ENCODE assay signal across 8 cellular contexts in genomic region chr17:18186271-18186982, GRCh38. TPM values are rescaled to one million over a fixed set of nuclear protein-coding genes. Genes with fewer than 3 reads are reported as not detected.
DNase-seq lines count a peak whose midpoint lies in the region; ATAC-seq, FAIRE-seq and TF ChIP-seq lines count a peak whose summit lies in the region.

No MANE protein-coding gene starts in this region.

- H3K4me1 ChIP-seq in Caco-2 (peaks cover 37% of the 10 kb centered on the region), PC-9 (replicated peaks; ENCODE audit: insufficient read depth) (peaks cover 39% of the 10 kb centered on the region), pancreas (peaks cover 30 to 64% (median 44%) of the 10 kb centered on the region in 3 donors)

- no peak overlapping the region for H3K27ac ChIP-seq in PC-9
- H3K27ac ChIP-seq in pancreas: peak overlapping the region in 3 of 4 donors; percentile 28 to 98 (median 94)

- peak overlapping the region; percentile 100 for H3K4me2 ChIP-seq in PC-9

- peaks cover 65% of the 10 kb centered on the region for H4K20me1 ChIP-seq in PC-9 (ENCODE audit: insufficient read depth)

- 29 to 34% methylated on average over 7 of the region's 7 CpGs for WGBS in pancreas, 2 donors

- BruUV-seq in Caco-2 (replicated peaks; lab: Mats Ljungman, UMichigan): no TSS peak
- no TSS peak for BruUV-seq in PC-9 (replicated peaks; lab: Mats Ljungman, UMichigan)

- DNase-seq in Caco-2 (no peak), PC-9 (no peak), epithelial cell of esophagus (ENCODE audit: low read depth) (no peak), pancreas (no peak), posterior vena cava (ENCODE audit: low spot score) (no peak), NCI-H2227 treated with DMSO at 0.1 percent for 48 hours (lab: John Stamatoyannopoulos, UW) (no peak), T-helper 9 cell (no peak)
- DNase-seq in activated CD4-positive, CD25-positive, alpha-beta regulatory T cell (lab: John Stamatoyannopoulos, UW): no peak

- POLR2A ChIA-PET in Caco-2 (lab: Charles Lee) (no interaction called here), PC-9 (lab: Charles Lee; ENCODE audit: unreplicated experiment) (interaction anchor here (0.7 kb wide), 1 partner anchor 681 kb away, joined by 3 read pairs; no protein-coding TSS in a partner anchor)

- no peak for ATAC-seq in pancreas

- no peak for FAIRE-seq in pancreas (lab: Jason Lieb, UNC)

- H3K9me3 Mint-ChIP-seq in Caco-2 (ENCODE audit: unreplicated experiment): no peaks in the 10 kb centered on the region

- CTCF ChIA-PET in Caco-2 (lab: Charles Lee): no interaction called here
- CTCF ChIA-PET in PC-9 (lab: Charles Lee): no interaction called here

- no peaks in the 10 kb centered on the region for H3K9me2 ChIP-seq in PC-9 (ENCODE audit: insufficient read depth)

- H3K36me3 Mint-ChIP-seq in Caco-2 (ENCODE audit: insufficient read depth, unreplicated experiment): peaks cover 66% of the 10 kb centered on the region

- intact Hi-C loops in Caco-2 (cut with micrococcal nuclease; ENCODE audit: unreplicated experiment) (no loop called here), PC-9 (cut with micrococcal nuclease; ENCODE audit: unreplicated experiment) (no loop called here), pancreas (cut with DNase I) (no loop called here), posterior vena cava (cut with DNase I) (no loop called here)

- peaks cover 26% of the 10 kb centered on the region for H3K4me1 Mint-ChIP-seq in Caco-2 (ENCODE audit: low read depth, unreplicated experiment)

- H3K9me3 ChIP-seq in Caco-2 (no peaks in the 10 kb centered on the region), PC-9 (ENCODE audit: insufficient read depth, low read depth) (no peaks in the 10 kb centered on the region), pancreas (no peaks in the 10 kb centered on the region)

- H3K4me3 ChIP-seq in Caco-2 (ENCODE audit: low read depth, low read length) (peak overlapping the region; percentile 75), PC-9 (peak overlapping the region; percentile 89), epithelial cell of esophagus (ENCODE audit: low read length) (peak overlapping the region; percentile 79), pancreas (peak overlapping the region in 3 of 4 donors; percentile 84 to 93 (median 92))

- TF ChIP-seq CTCF in Caco-2 (IDR thresholded peaks at IDR 0.05; ENCODE audit: insufficient read depth in 1 of 2, low read depth in 1 of 2, low read length in 1 of 2, severe bottlenecking in 1 of 2, unreplicated experiment in 1 of 2) (no peak), PC-9 (conservative IDR thresholded peaks at IDR 0.05) (no peak), epithelial cell of esophagus (IDR thresholded peaks at IDR 0.05; ENCODE audit: insufficient read depth, low read depth, low read length, missing control alignments) (no peak), pancreas (IDR thresholded peaks at IDR 0.05) (no peak)

- H3K79me2 ChIP-seq in PC-9 (ENCODE audit: low read depth): peaks cover 76% of the 10 kb centered on the region

- H3K27ac Mint-ChIP-seq in Caco-2 (ENCODE audit: unreplicated experiment): peak overlapping the region; percentile 23

- H3F3A ChIP-seq in PC-9 (ENCODE audit: insufficient read depth, low read depth): peaks cover 15% of the 10 kb centered on the region; the same call in 1 of the 2 replicates

- no peak overlapping the region for H2AFZ ChIP-seq in PC-9

- H3K4me3 Mint-ChIP-seq in Caco-2 (ENCODE audit: unreplicated experiment): peak overlapping the region; percentile 85

- H3K27me3 Mint-ChIP-seq in Caco-2 (ENCODE audit: insufficient read depth, unreplicated experiment): no peaks in the 10 kb centered on the region

- H3K27me3 ChIP-seq in Caco-2 (replicated peaks; ENCODE audit: control insufficient read depth, insufficient read depth, low read length) (no peaks in the 10 kb centered on the region), PC-9 (ENCODE audit: insufficient read depth, low read depth) (no peaks in the 10 kb centered on the region), pancreas (no peaks in the 10 kb centered on the region)

- H3K36me3 ChIP-seq in Caco-2 (ENCODE audit: control insufficient read depth, insufficient read depth, low read length): peaks cover 13% of the 10 kb centered on the region
- peaks cover 28% of the 10 kb centered on the region; the same call in 1 of the 2 replicates for H3K36me3 ChIP-seq in PC-9 (ENCODE audit: low read depth)
- no peaks in the 10 kb centered on the region for H3K36me3 ChIP-seq in pancreas

RNA-seq across cellular contexts. Expression of gene ALKBH5, which starts 2.8 kb away (rescaled TPM):
- total RNA-seq in Caco-2 (2022) (99.0 and 101 TPM in 2 replicates), PC-9 (2021) (101 and 117 TPM in 2 replicates), pancreas (10 to 100 TPM; 32.6 to 49.6 (median 43.6) TPM), posterior vena cava (100 to 1,000 TPM in 1 of 2 donors, 10 to 100 TPM in 1; 98.5 to 105 TPM)
- polyA plus RNA-seq in pancreas: 10 to 100 TPM; 14.2 to 30.5 TPM

RNA-seq across cellular contexts. Expression of gene LLGL1, which starts 39.0 kb away (rescaled TPM):
- total RNA-seq in Caco-2 (2022): 39.5 and 41.3 TPM in 2 replicates
- total RNA-seq in PC-9 (2021): 44.9 and 57.6 TPM in 2 replicates
- 1 to 10 TPM; 3.4 to 8.4 (median 4.5) TPM for total RNA-seq in pancreas
- 1 to 10 TPM; 6.3 to 7.3 TPM for polyA plus RNA-seq in pancreas
- total RNA-seq in posterior vena cava: 10 to 100 TPM; 13.9 to 16.2 TPM
